9 cellular contexts compared by ENCODE assay signal in genomic region chr10:129507216-129507615, GRCh38.
"Had no signal": no experiment of that assay in that cellular context is flagged by ENCODE, and none has a peak within 500 bp of the region (broad histone marks: within the 10 kb centered on the region; RNA-seq: fewer than 3 reads in every experiment).

No MANE protein-coding gene starts in this region.

- H3K27me3 Mint-ChIP-seq: IgD-negative memory B cell had no signal

- H3K4me3 Mint-ChIP-seq: H9 had no signal

- H3K27ac Mint-ChIP-seq: IgD-negative memory B cell had no signal

- H3K9me3 Mint-ChIP-seq: H9 had no signal

- H3K27ac ChIP-seq: GM23248, HL-60, KMS-11 had no signal

- DNase-seq: GM23248, GOT3, H9, HCEC 1CT, KBM-7 had no signal

- ATAC-seq: HepG2 had no signal

- H3K4me3 ChIP-seq: GM23248 had no signal
